ENCODE assay signal across 24 cellular contexts in genomic region chr10:132742167-132742836, GRCh38. TPM values are rescaled to one million over a fixed set of nuclear protein-coding genes. Genes with fewer than 3 reads are reported as not detected.
"Had no signal": no experiment of that assay in that cellular context is flagged by ENCODE, and none has a peak within 500 bp of the region (broad histone marks: within the 10 kb centered on the region; RNA-seq: fewer than 3 reads in every experiment).

No MANE protein-coding gene starts in this region.

- H3K9me3 ChIP-seq: left lung, right lobe of liver, stomach, vagina had no signal

- H3K4me1 Mint-ChIP-seq: activated T-helper 17 cell treated with anti-CD3 and anti-CD28 coated beads, Interleukin-2, amount 50 U/mL, for 72 hours; natural killer cell; stimulated activated memory B cell treated with anti-CD40 and anti-IgM and Interleukin-4, amounts not matched to agents 10 μg/mL and 1 μg/mL and 100 μg/mL, for 72 hours had no signal

- H3K27ac ChIP-seq: brain microvascular endothelial cell, left lung, right lobe of liver, stomach, vagina, VCaP had no signal

- H3K27ac Mint-ChIP-seq: activated naive CD4-positive, alpha-beta T cell treated with anti-CD3 and anti-CD28 coated beads, Interleukin-2, amount 50 U/mL, for 72 hours; activated T-cell treated with anti-CD3 and anti-CD28 coated beads, Interleukin-2, amount 50 U/mL, for 24 hours; activated T-helper 17 cell treated with anti-CD3 and anti-CD28 coated beads, Interleukin-2, amount 50 U/mL, for 72 hours; dendritic cell treated with granulocyte-macrophage colony-stimulating factor and Interleukin-4, amounts not matched to agents 40 ng/mL and 50 ng/mL, for 4 days; natural killer cell; stimulated activated memory B cell treated with anti-CD40 and anti-IgM and Interleukin-4, amounts not matched to agents 10 μg/mL and 1 μg/mL and 100 μg/mL, for 72 hours; T-helper 2 cell treated with Interferon-gamma antibody and Interleukin-4, amounts not matched to agents 5 μg/mL and 100 μg/mL, for 36 hours had no signal

- ATAC-seq: activated naive CD4-positive, alpha-beta T cell treated with anti-CD3 and anti-CD28 coated beads, Interleukin-2, amount 50 U/mL, for 72 hours; activated T-helper 17 cell treated with anti-CD3 and anti-CD28 coated beads, Interleukin-2, amount 50 U/mL, for 72 hours; left lung; natural killer cell; right lobe of liver; stimulated activated memory B cell treated with anti-CD40 and anti-IgM and Interleukin-4, amounts not matched to agents 10 μg/mL and 1 μg/mL and 100 μg/mL, for 72 hours had no signal

- H3K4me1 ChIP-seq: left lung, right lobe of liver, stomach had no signal

- H3K27me3 Mint-ChIP-seq: activated T-cell treated with anti-CD3 and anti-CD28 coated beads, Interleukin-2, amount 50 U/mL, for 24 hours; activated T-helper 17 cell treated with anti-CD3 and anti-CD28 coated beads, Interleukin-2, amount 50 U/mL, for 72 hours; dendritic cell treated with granulocyte-macrophage colony-stimulating factor and Interleukin-4, amounts not matched to agents 40 ng/mL and 50 ng/mL, for 4 days; stimulated activated memory B cell treated with anti-CD40 and anti-IgM and Interleukin-4, amounts not matched to agents 10 μg/mL and 1 μg/mL and 100 μg/mL, for 72 hours had no signal

- H3K4me3 Mint-ChIP-seq: activated T-cell treated with anti-CD3 and anti-CD28 coated beads, Interleukin-2, amount 50 U/mL, for 24 hours; activated T-helper 17 cell treated with anti-CD3 and anti-CD28 coated beads, Interleukin-2, amount 50 U/mL, for 72 hours; dendritic cell treated with granulocyte-macrophage colony-stimulating factor and Interleukin-4, amounts not matched to agents 40 ng/mL and 50 ng/mL, for 4 days; natural killer cell; stimulated activated memory B cell treated with anti-CD40 and anti-IgM and Interleukin-4, amounts not matched to agents 10 μg/mL and 1 μg/mL and 100 μg/mL, for 72 hours; T-helper 2 cell treated with Interferon-gamma antibody and Interleukin-4, amounts not matched to agents 5 μg/mL and 100 μg/mL, for 36 hours had no signal

- H3K27me3 ChIP-seq: brain microvascular endothelial cell, left lung, right lobe of liver, stomach, vagina had no signal

- H3K9me3 Mint-ChIP-seq: activated naive CD4-positive, alpha-beta T cell treated with anti-CD3 and anti-CD28 coated beads, Interleukin-2, amount 50 U/mL, for 72 hours; activated T-cell treated with anti-CD3 and anti-CD28 coated beads, Interleukin-2, amount 50 U/mL, for 24 hours; activated T-helper 17 cell treated with anti-CD3 and anti-CD28 coated beads, Interleukin-2, amount 50 U/mL, for 72 hours; dendritic cell treated with granulocyte-macrophage colony-stimulating factor and Interleukin-4, amounts not matched to agents 40 ng/mL and 50 ng/mL, for 4 days; natural killer cell; stimulated activated memory B cell treated with anti-CD40 and anti-IgM and Interleukin-4, amounts not matched to agents 10 μg/mL and 1 μg/mL and 100 μg/mL, for 72 hours; T-helper 2 cell treated with Interferon-gamma antibody and Interleukin-4, amounts not matched to agents 5 μg/mL and 100 μg/mL, for 36 hours had no signal

- DNase-seq: activated CD8-positive, alpha-beta memory T cell treated with anti-CD3 and anti-CD28 coated beads, Interleukin-2, amount 50 U/mL, for 4 hours; activated T-cell treated with anti-CD3 and anti-CD28 coated beads, Interleukin-2, amount 50 U/mL, for 24 hours; aorta; brain microvascular endothelial cell; caudate nucleus; effector CD8-positive, alpha-beta T cell; foreskin melanocyte; kidney; natural killer cell; occipital lobe; right lobe of liver; small intestine; stomach; trophoblast cell had no signal

- H3K36me3 Mint-ChIP-seq: activated naive CD4-positive, alpha-beta T cell treated with anti-CD3 and anti-CD28 coated beads, Interleukin-2, amount 50 U/mL, for 72 hours; natural killer cell had no signal

- H3K36me3 ChIP-seq: right lobe of liver, vagina had no signal

- H3K4me3 ChIP-seq: left lung, right lobe of liver, stomach, vagina had no signal

RNA-seq across cellular contexts. Expression of gene NKX6-2, which starts 43.6 kb away (rescaled TPM):
- total RNA-seq: activated naive CD4-positive, alpha-beta T cell treated with anti-CD3 and anti-CD28 coated beads, Interleukin-2, amount 50 U/mL, for 72 hours; activated T-helper 17 cell treated with anti-CD3 and anti-CD28 coated beads, Interleukin-2, amount 50 U/mL, for 72 hours; aorta; left lung; lung microvascular endothelial cell; natural killer cell; occipital lobe; right lobe of liver; temporal lobe had no signal
